28 cellular contexts compared by ENCODE assay signal in the genomic region with DNA sequence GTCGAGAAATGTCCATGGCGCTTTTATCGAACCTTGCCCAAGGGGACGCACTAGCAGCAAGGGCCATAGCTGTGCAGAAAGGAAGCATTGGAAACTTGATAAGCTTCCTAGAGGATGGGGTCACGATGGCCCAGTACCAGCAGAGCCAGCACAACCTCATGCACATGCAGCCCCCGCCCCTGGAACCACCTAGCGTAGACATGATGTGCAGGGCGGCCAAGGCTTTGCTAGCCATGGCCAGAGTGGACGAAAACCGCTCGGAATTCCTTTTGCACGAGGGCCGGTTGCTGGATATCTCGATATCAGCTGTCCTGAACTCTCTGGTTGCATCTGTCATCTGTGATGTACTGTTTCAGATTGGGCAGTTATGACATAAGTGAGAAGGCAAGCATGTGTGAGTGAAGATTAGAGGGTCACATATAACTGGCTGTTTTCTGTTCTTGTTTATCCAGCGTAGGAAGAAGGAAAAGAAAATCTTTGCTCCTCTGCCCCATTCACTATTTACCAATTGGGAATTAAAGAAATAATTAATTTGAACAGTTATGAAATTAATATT.
"Had no signal": no experiment of that assay in that cellular context is flagged by ENCODE, and none has a peak within 500 bp of the region (broad histone marks: within the 10 kb centered on the region; RNA-seq: fewer than 3 reads in every experiment).

No MANE protein-coding gene starts in this region.

- H3K9me3 Mint-ChIP-seq: mesothelial cell of epicardium; naive B cell; natural killer cell; nephron progenitor cell; neural progenitor cell; stimulated activated memory B cell treated with anti-CD40 and anti-IgM and Interleukin-4, amounts not matched to agents 10 μg/mL and 1 μg/mL and 100 μg/mL, for 72 hours; stimulated activated naive CD8-positive, alpha-beta T cell treated with anti-CD3 and anti-CD28 coated beads, Interleukin-15, amount 100 ng/mL, for 72 hours had no signal

- H3K27ac ChIP-seq: lower lobe of right lung, neural progenitor cell, neutrophil, prostate gland, sigmoid colon, spleen, thoracic aorta, tibial artery, uterus had no signal

- H3K4me2 ChIP-seq: neural progenitor cell had no signal

- H3K4me1 ChIP-seq: lower lobe of right lung, neural progenitor cell, prostate gland, sigmoid colon, spleen, uterus had no signal

- H3K27me3 Mint-ChIP-seq: naive B cell; stimulated activated memory B cell treated with anti-CD40 and anti-IgM and Interleukin-4, amounts not matched to agents 10 μg/mL and 1 μg/mL and 100 μg/mL, for 72 hours; stimulated activated naive CD8-positive, alpha-beta T cell treated with anti-CD3 and anti-CD28 coated beads, Interleukin-15, amount 100 ng/mL, for 72 hours had no signal

- H3K9me3 ChIP-seq: lower lobe of right lung, neutrophil, prostate gland, sigmoid colon, spleen, thoracic aorta, tibial artery, uterus had no signal

- H3K4me3 Mint-ChIP-seq: mesothelial cell of epicardium; naive B cell; natural killer cell; nephron progenitor cell; neural progenitor cell; stimulated activated memory B cell treated with anti-CD40 and anti-IgM and Interleukin-4, amounts not matched to agents 10 μg/mL and 1 μg/mL and 100 μg/mL, for 72 hours; stimulated activated naive CD8-positive, alpha-beta T cell treated with anti-CD3 and anti-CD28 coated beads, Interleukin-15, amount 100 ng/mL, for 72 hours had no signal

- H3K4me1 Mint-ChIP-seq: neural progenitor cell; stimulated activated memory B cell treated with anti-CD40 and anti-IgM and Interleukin-4, amounts not matched to agents 10 μg/mL and 1 μg/mL and 100 μg/mL, for 72 hours; stimulated activated naive CD8-positive, alpha-beta T cell treated with anti-CD3 and anti-CD28 coated beads, Interleukin-15, amount 100 ng/mL, for 72 hours had no signal

- DNase-seq: hippocampal formation; kidney glomerular epithelial cell; left cardiac atrium; lower lobe of right lung; mammary epithelial cell; mesenchymal stem cell; naive B cell; natural killer cell; nephron progenitor cell; occipital lobe; retina; sigmoid colon; small intestine; spleen; stimulated activated CD4-positive, alpha-beta T cell treated with anti-CD3 and anti-CD28 coated beads, Interleukin-4, amount 100 ng/mL, for 4 hours; stimulated activated CD8-positive, alpha-beta memory T cell treated with anti-CD3 and anti-CD28 coated beads, Interleukin-4, amount 100 ng/mL, for 48 hours; stimulated activated naive CD4-positive, alpha-beta T cell treated with Interleukin-2 at 50 U/mL for 16 hours; stimulated activated naive CD8-positive, alpha-beta T cell treated with anti-CD3 and anti-CD28 coated beads, Interleukin-15, amount 100 ng/mL, for 72 hours; substantia nigra; tibial artery; uterus had no signal

- H3K9ac ChIP-seq: neural progenitor cell had no signal

- H3K4me3 ChIP-seq: lower lobe of right lung, neural progenitor cell, prostate gland, sigmoid colon, spleen, thoracic aorta, tibial artery, uterus had no signal

- H3K36me3 ChIP-seq: uterus had no signal

- H3K27me3 ChIP-seq: neural progenitor cell, neutrophil, sigmoid colon, spleen, tibial artery, uterus had no signal

- ATAC-seq: left cardiac atrium; left lobe of liver; lower lobe of right lung; natural killer cell; stimulated activated memory B cell treated with anti-CD40 and anti-IgM and Interleukin-4, amounts not matched to agents 10 μg/mL and 1 μg/mL and 100 μg/mL, for 72 hours; stimulated activated naive CD8-positive, alpha-beta T cell treated with anti-CD3 and anti-CD28 coated beads, Interleukin-15, amount 100 ng/mL, for 72 hours had no signal

- H3K27ac Mint-ChIP-seq: mesothelial cell of epicardium; natural killer cell; nephron progenitor cell; neural progenitor cell; stimulated activated memory B cell treated with anti-CD40 and anti-IgM and Interleukin-4, amounts not matched to agents 10 μg/mL and 1 μg/mL and 100 μg/mL, for 72 hours had no signal
